In genomic region chr4:6444587-6444986, GRCh38 we compare ENCODE assay signal across 27 cellular contexts. TPM values are rescaled to one million over a fixed set of nuclear protein-coding genes. Genes with fewer than 3 reads are reported as not detected.
"Had no signal": no experiment of that assay in that cellular context is flagged by ENCODE, and none has a peak within 500 bp of the region (broad histone marks: within the 10 kb centered on the region; RNA-seq: fewer than 3 reads in every experiment).

No MANE protein-coding gene starts in this region.

- ATAC-seq: natural killer cell; pancreas; right cardiac atrium; sciatic nerve; stimulated activated naive B cell treated with anti-CD40 and anti-IgM and Interleukin-4, amounts not matched to agents 10 μg/mL and 1 μg/mL and 100 μg/mL, for 72 hours; stimulated activated naive CD8-positive, alpha-beta T cell treated with anti-CD3 and anti-CD28 coated beads, Interleukin-15, Interleukin-2, amounts not matched to agents 100 U/mL and 50 U/mL, for 24 hours; upper lobe of right lung had no signal

- H3K4me3 Mint-ChIP-seq: mesothelial cell of epicardium; naive B cell; natural killer cell; stimulated activated naive B cell treated with anti-CD40 and anti-IgM and Interleukin-4, amounts not matched to agents 10 μg/mL and 1 μg/mL and 100 μg/mL, for 72 hours had no signal

- H3K4me1 Mint-ChIP-seq: naive B cell; stimulated activated naive B cell treated with anti-CD40 and anti-IgM and Interleukin-4, amounts not matched to agents 10 μg/mL and 1 μg/mL and 100 μg/mL, for 72 hours had no signal

- H3K9me3 Mint-ChIP-seq: mesothelial cell of epicardium, natural killer cell had no signal

- H3K27ac ChIP-seq: left ventricle myocardium inferior, pancreas, prostate gland, skin epidermis, stomach, testis, thyroid gland, upper lobe of right lung had no signal

- H3K4me3 ChIP-seq: left ventricle myocardium inferior, lung, pancreas, prostate gland, skin epidermis, stomach, testis, thyroid gland, upper lobe of right lung had no signal

- H3K27ac Mint-ChIP-seq: naive B cell; natural killer cell; stimulated activated naive B cell treated with anti-CD40 and anti-IgM and Interleukin-4, amounts not matched to agents 10 μg/mL and 1 μg/mL and 100 μg/mL, for 72 hours had no signal

- H3K9me3 ChIP-seq: left ventricle myocardium inferior, pancreas, prostate gland, stomach, testis, thyroid gland, upper lobe of right lung had no signal

- H3K27me3 ChIP-seq: testis, thyroid gland, upper lobe of right lung had no signal

- H3K36me3 Mint-ChIP-seq: mesothelial cell of epicardium, naive B cell, natural killer cell had no signal

- DNase-seq: islet precursor cell; left ventricle myocardium inferior; mesendoderm; naive B cell; natural killer cell; nucleus accumbens; pancreas; retina; right cardiac atrium; stimulated activated CD4-positive, alpha-beta T cell treated with anti-CD3 and anti-CD28 coated beads, Interleukin-12 subunit alpha, Interleukin-12 subunit beta, amount 100 ng/mL, for 4 hours; stimulated activated CD4-positive, alpha-beta T cell treated with anti-CD3 and anti-CD28 coated beads, Interleukin-15, amount 100 ng/mL, for 24 hours; stimulated activated CD4-positive, alpha-beta T cell treated with anti-CD3 and anti-CD28 coated beads, Interleukin-2, amount 100 ng/mL, for 24 hours; stimulated activated CD4-positive, alpha-beta T cell treated with anti-CD3 and anti-CD28 coated beads, Interleukin-4, amount 100 ng/mL, for 1 hour; stimulated activated naive B cell treated with anti-CD40 and anti-IgM and Interleukin-4, amounts not matched to agents 10 μg/mL and 1 μg/mL and 100 μg/mL, for 72 hours; stimulated activated naive CD8-positive, alpha-beta T cell treated with anti-CD3 and anti-CD28 coated beads, Interleukin-15, Interleukin-2, amounts not matched to agents 100 U/mL and 50 U/mL, for 24 hours; stomach; testis; thyroid gland; trophoblast cell; upper lobe of right lung had no signal

- H3K4me1 ChIP-seq: pancreas, thyroid gland, upper lobe of right lung had no signal

- H3K36me3 ChIP-seq: left ventricle myocardium inferior, pancreas, prostate gland, stomach, thyroid gland, upper lobe of right lung had no signal

RNA-seq across cellular contexts. Expression of gene PPP2R2C, which starts 27.8 kb away (rescaled TPM):
- total RNA-seq: kidney epithelial cell, mononuclear cell, natural killer cell had no signal
